In the genomic region with DNA sequence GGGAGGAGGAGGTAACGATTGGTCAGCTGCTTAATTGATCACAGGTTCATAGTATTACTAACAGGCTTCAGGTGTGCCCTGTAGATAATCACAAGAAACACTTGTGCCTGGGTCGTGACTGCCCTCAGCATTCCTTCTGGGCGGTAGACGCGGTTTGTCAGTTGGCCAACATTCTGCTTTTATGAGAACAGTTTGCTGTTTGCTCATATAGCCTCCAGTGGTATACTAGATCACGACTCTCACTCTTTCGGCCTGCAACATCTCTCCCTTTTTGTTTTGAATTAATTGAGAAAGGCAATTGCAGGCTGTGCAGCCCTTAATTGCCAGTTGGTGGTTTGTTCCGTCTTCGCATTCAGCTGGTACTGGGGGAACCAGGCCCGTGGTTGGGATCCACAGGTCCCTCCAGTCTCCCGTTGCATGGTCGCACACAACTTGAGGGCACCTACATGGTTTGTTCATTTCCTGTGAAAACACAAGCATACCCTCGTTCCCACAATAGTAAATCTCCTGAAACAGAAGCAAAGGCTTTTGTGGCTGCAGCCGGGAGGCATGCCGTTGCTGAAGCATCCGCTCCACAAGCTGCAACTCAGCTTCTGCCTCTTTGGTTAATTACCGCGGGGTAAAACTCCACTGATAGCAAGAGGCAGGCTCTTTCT, we compare ENCODE assay signal across 15 cellular contexts. TPM values are rescaled to one million over a fixed set of nuclear protein-coding genes. Genes with fewer than 3 reads are reported as not detected.
DNase-seq lines count a peak whose midpoint lies in the region; ATAC-seq and TF ChIP-seq lines count a peak whose summit lies in the region.
"Had no signal": no experiment of that assay in that cellular context is flagged by ENCODE, and none has a peak within 500 bp of the region (broad histone marks: within the 10 kb centered on the region; RNA-seq: fewer than 3 reads in every experiment).

No MANE protein-coding gene starts in this region.

- H3K4me3 Mint-ChIP-seq in natural killer cell treated with Interleukin-12 subunit alpha and Interleukin-12 subunit beta and Interleukin-15 and Interleukin-18, amount 100 ng/mL, for 72 hours, result no peak overlapping the region
- no peak overlapping the region for H3K4me3 Mint-ChIP-seq in natural killer cell
- H3K4me3 Mint-ChIP-seq in type B pancreatic cell, result no peak overlapping the region
- H3K4me3 Mint-ChIP-seq: CD4-positive, alpha-beta memory T cell; central memory CD8-positive, alpha-beta T cell; mesothelial cell of epicardium had no signal

- H3K4ac ChIP-seq in mesendoderm (ENCODE audit: low read depth, low read length), result no peak overlapping the region

- in situ Hi-C loops in GM13976 (cut with MboI; ENCODE audit: low sequenced_read_pairs, unreplicated experiment), result no loop called here

- no peaks in the 10 kb centered on the region for H3K79me2 ChIP-seq in mesendoderm (ENCODE audit: control insufficient read depth, insufficient read depth, low read length)

- no peak overlapping the region for H4K5ac ChIP-seq in mesendoderm (ENCODE audit: low read length)

- H3K9me3 ChIP-seq in RWPE2 (ENCODE audit: severe bottlenecking), result peaks cover 8% of the 10 kb centered on the region

- no peak overlapping the region for H3K56ac ChIP-seq in mesendoderm (ENCODE audit: low read length)

- TF ChIP-seq CTCF in natural killer cell (IDR thresholded peaks at IDR 0.05) (no peak), RWPE2 (IDR thresholded peaks at IDR 0.05; ENCODE audit: poor library complexity, severe bottlenecking) (no peak), foreskin keratinocyte (conservative IDR thresholded peaks at IDR 0.05) (no peak), type B pancreatic cell (conservative IDR thresholded peaks at IDR 0.05) (no peak), GM13976 (IDR thresholded peaks at IDR 0.05; ENCODE audit: borderline replicate concordance, control extremely low read depth, extremely low read depth, insufficient read depth, missing control alignments) (no peak)

- H3K27me3 ChIP-seq in RWPE2 (ENCODE audit: insufficient read depth, poor library complexity, severe bottlenecking) (no peaks in the 10 kb centered on the region), foreskin keratinocyte (peaks cover 6% of the 10 kb centered on the region), mesendoderm (ENCODE audit: insufficient read depth, low read length, poor library complexity) (no peaks in the 10 kb centered on the region)

- DNase-seq in natural killer cell treated with Interleukin-12 subunit alpha and Interleukin-12 subunit beta and Interleukin-15 and Interleukin-18, amount 100 ng/mL, for 72 hours (ENCODE audit: low spot score), result peak; percentile 54
- no peak for DNase-seq in natural killer cell
- DNase-seq in RWPE2 (ENCODE audit: low spot score), result no peak
- peak in 1 of 2 donors; percentile 61 for DNase-seq in foreskin keratinocyte
- DNase-seq in type B pancreatic cell (ENCODE audit: extremely low spot score, unreplicated experiment), result peak; percentile 39
- DNase-seq in glomerular visceral epithelial cell (ENCODE audit: extremely low spot score), result no peak
- DNase-seq in GM13976 (ENCODE audit: low spot score), result no peak
- DNase-seq in mesendoderm, result no peak
- DNase-seq: CD4-positive, alpha-beta memory T cell; esophagus squamous epithelium; NCI-H345; substantia nigra had no signal

- H2BK120ac ChIP-seq in mesendoderm (ENCODE audit: low read depth, low read length), result no peak overlapping the region

- no peak overlapping the region for H4K8ac ChIP-seq in mesendoderm (ENCODE audit: low read depth, low read length)

- H3K9me3 Mint-ChIP-seq in natural killer cell treated with Interleukin-12 subunit alpha and Interleukin-12 subunit beta and Interleukin-15 and Interleukin-18, amount 100 ng/mL, for 72 hours, result no peaks in the 10 kb centered on the region
- H3K9me3 Mint-ChIP-seq in natural killer cell, result peaks cover 0 to 6% of the 10 kb centered on the region in 2 donors
- peaks cover 4% of the 10 kb centered on the region for H3K9me3 Mint-ChIP-seq in type B pancreatic cell

- no peak overlapping the region for H3K4me3 ChIP-seq in RWPE2 (ENCODE audit: severe bottlenecking)
- no peak overlapping the region for H3K4me3 ChIP-seq in mesendoderm (ENCODE audit: low read length)
- H3K4me3 ChIP-seq: esophagus squamous epithelium had no signal

- peaks cover 25 to 42% of the 10 kb centered on the region in 2 donors for H3K27me3 Mint-ChIP-seq in natural killer cell treated with Interleukin-12 subunit alpha and Interleukin-12 subunit beta and Interleukin-15 and Interleukin-18, amount 100 ng/mL, for 72 hours
- H3K27me3 Mint-ChIP-seq in natural killer cell (ENCODE audit: low read depth in 2 of 2) (peaks cover 10 to 33% of the 10 kb centered on the region in 2 donors), type B pancreatic cell (peaks cover 12% of the 10 kb centered on the region)

- no peak overlapping the region for H2AK5ac ChIP-seq in mesendoderm (ENCODE audit: low read length)

- peaks cover 0 to 5% of the 10 kb centered on the region in 2 donors for H3K4me1 Mint-ChIP-seq in natural killer cell treated with Interleukin-12 subunit alpha and Interleukin-12 subunit beta and Interleukin-15 and Interleukin-18, amount 100 ng/mL, for 72 hours (ENCODE audit: low read depth in 2 of 2)
- H3K4me1 Mint-ChIP-seq in natural killer cell (peaks cover 8% of the 10 kb centered on the region in 2 donors), type B pancreatic cell (ENCODE audit: unreplicated experiment) (no peaks in the 10 kb centered on the region)
- H3K4me1 Mint-ChIP-seq: CD4-positive, alpha-beta memory T cell; central memory CD8-positive, alpha-beta T cell had no signal

- no peaks in the 10 kb centered on the region for H3K36me3 Mint-ChIP-seq in natural killer cell treated with Interleukin-12 subunit alpha and Interleukin-12 subunit beta and Interleukin-15 and Interleukin-18, amount 100 ng/mL, for 72 hours
- H3K36me3 Mint-ChIP-seq in natural killer cell (peaks cover 11% of the 10 kb centered on the region), type B pancreatic cell (no peaks in the 10 kb centered on the region)
- H3K36me3 Mint-ChIP-seq: mesothelial cell of epicardium had no signal

- H3K79me1 ChIP-seq in mesendoderm (ENCODE audit: low read length), result no peaks in the 10 kb centered on the region

- no peak overlapping the region for H3K4me2 ChIP-seq in mesendoderm (ENCODE audit: low read length)

- no peak overlapping the region for H2BK5ac ChIP-seq in mesendoderm (ENCODE audit: low read length)

- intact Hi-C loops in natural killer cell (cut with micrococcal nuclease), result no loop called here

- H3K18ac ChIP-seq in mesendoderm (ENCODE audit: low read length), result no peak overlapping the region

- no peak overlapping the region for H2BK15ac ChIP-seq in mesendoderm (replicated peaks; ENCODE audit: low read depth)

- peaks cover 6% of the 10 kb centered on the region for H3K4me1 ChIP-seq in RWPE2 (ENCODE audit: insufficient read depth, poor library complexity, severe bottlenecking)
- H3K4me1 ChIP-seq in foreskin keratinocyte, result no peaks in the 10 kb centered on the region
- H3K4me1 ChIP-seq in mesendoderm (ENCODE audit: control insufficient read depth, low read depth, low read length), result no peaks in the 10 kb centered on the region
- H3K4me1 ChIP-seq: esophagus squamous epithelium had no signal

- H3K23ac ChIP-seq in mesendoderm (ENCODE audit: low read length), result no peak overlapping the region

- no peak overlapping the region for H3K27ac Mint-ChIP-seq in natural killer cell treated with Interleukin-12 subunit alpha and Interleukin-12 subunit beta and Interleukin-15 and Interleukin-18, amount 100 ng/mL, for 72 hours
- no peak overlapping the region for H3K27ac Mint-ChIP-seq in natural killer cell
- no peak overlapping the region for H3K27ac Mint-ChIP-seq in type B pancreatic cell
- H3K27ac Mint-ChIP-seq: mesothelial cell of epicardium had no signal

- no peak overlapping the region for H3K9ac ChIP-seq in mesendoderm (ENCODE audit: low read length)

- no peak for ATAC-seq in natural killer cell treated with Interleukin-12 subunit alpha and Interleukin-12 subunit beta and Interleukin-15 and Interleukin-18, amount 100 ng/mL, for 72 hours
- ATAC-seq in natural killer cell (no peak), RWPE2 (ENCODE audit: low read depth) (peak; percentile 31; the same call in 1 of the 3 replicates), foreskin keratinocyte (peak; percentile 8)

- H3K27ac ChIP-seq in RWPE2 (ENCODE audit: poor library complexity, severe bottlenecking) (peak overlapping the region; percentile 12), foreskin keratinocyte (no peak overlapping the region), mesendoderm (ENCODE audit: low read depth, low read length) (no peak overlapping the region)
- H3K27ac ChIP-seq: esophagus squamous epithelium, HL-60 had no signal

- H3K36me3 ChIP-seq in RWPE2 (ENCODE audit: low read depth), result no peaks in the 10 kb centered on the region
- no peaks in the 10 kb centered on the region for H3K36me3 ChIP-seq in mesendoderm (ENCODE audit: control insufficient read depth, insufficient read depth, low read length)
- H3K36me3 ChIP-seq: esophagus squamous epithelium had no signal

- no CpG with 5 or more reads among the region's 18 CpGs for WGBS in mesendoderm (ENCODE audit: extremely low coverage, insufficient coverage, low lambda C conversion rate)

RNA-seq across cellular contexts. Expression of a gene that starts 30.3 kb away (rescaled TPM):
- total RNA-seq in natural killer cell treated with Interleukin-12 subunit alpha and Interleukin-12 subunit beta and Interleukin-15 and Interleukin-18, amount 100 ng/mL, for 72 hours, result not detected
- not detected for total RNA-seq in natural killer cell
- not detected in 2 replicates for total RNA-seq in foreskin keratinocyte
- polyA plus RNA-seq in foreskin keratinocyte, result not detected in 2 replicates
- 0.19 TPM in 1 of 2 replicates, not detected in the other for total RNA-seq in type B pancreatic cell (ENCODE audit: low replicate concordance)
- 0.03 TPM for polyA plus RNA-seq in mesendoderm (2013, experiment 1 of 2)
- 0.04 TPM for polyA plus RNA-seq in mesendoderm (2013, experiment 2 of 2)
- total RNA-seq: CD4-positive, alpha-beta memory T cell; esophagus squamous epithelium; mesothelial cell of epicardium had no signal
- polyA plus RNA-seq: CD4-positive, alpha-beta memory T cell had no signal

RNA-seq across cellular contexts. Expression of a gene that starts 59.7 kb away (rescaled TPM):
- total RNA-seq in natural killer cell treated with Interleukin-12 subunit alpha and Interleukin-12 subunit beta and Interleukin-15 and Interleukin-18, amount 100 ng/mL, for 72 hours, result not detected
- total RNA-seq in natural killer cell, result under 1 TPM in 2 of 3 donors, not detected in 1; 0.15 to 0.16 TPM
- total RNA-seq in foreskin keratinocyte, result 0.17 and 0.18 TPM in 2 replicates
- polyA plus RNA-seq in foreskin keratinocyte, result 0.24 and 0.30 TPM in 2 replicates
- total RNA-seq in type B pancreatic cell (ENCODE audit: low replicate concordance), result 13.1 and 20.5 TPM in 2 replicates
- 5.0 TPM for polyA plus RNA-seq in mesendoderm (2013, experiment 1 of 2)
- polyA plus RNA-seq in mesendoderm (2013, experiment 2 of 2), result 5.2 TPM

Comparison
In these comparisons a context has a peak if more than half of its experiments do, and no peak if none do; other contexts are left out.
1. DNase-seq: peak in natural killer cell treated with Interleukin-12 subunit alpha and Interleukin-12 subunit beta and Interleukin-15 and Interleukin-18, amount 100 ng/mL, for 72 hours (single experiment) and type B pancreatic cell (single experiment); none in natural killer cell (single experiment), RWPE2 (single experiment), glomerular visceral epithelial cell (single experiment), GM13976 (single experiment) and mesendoderm (single experiment).
2. ATAC-seq: peak in RWPE2 (single experiment) and foreskin keratinocyte (single experiment); none in natural killer cell treated with Interleukin-12 subunit alpha and Interleukin-12 subunit beta and Interleukin-15 and Interleukin-18, amount 100 ng/mL, for 72 hours (0 of 2) and natural killer cell (0 of 3).
3. RNA of a gene that starts 59.7 kb away (total RNA-seq): 13.1 to 20.5 TPM in type B pancreatic cell; 0.17 to 0.18 TPM in foreskin keratinocyte, 0.15 to 0.16 TPM in natural killer cell and not detected in natural killer cell treated with Interleukin-12 subunit alpha and Interleukin-12 subunit beta and Interleukin-15 and Interleukin-18, amount 100 ng/mL, for 72 hours; every median in the first group is over 10 times any median in the second.